2 cellular contexts compared by ENCODE assay signal in genomic region chr1:230113605-230114241, GRCh38.
TF ChIP-seq lines count a peak whose summit lies in the region.

No MANE protein-coding gene starts in this region.

TF ChIP-seq in GM23338, 12 proteins besides CTCF, POLR2A, EP300 and RAD21 (continued from another document):
- TF ChIP-seq REST (IDR thresholded peaks at IDR 0.05; ENCODE audit: unreplicated experiment) (no peak), ETS1 (IDR thresholded peaks at IDR 0.05) (no peak), ZNF462 (CRISPR knock-in tag; IDR thresholded peaks at IDR 0.05) (no peak), ZNF331 (CRISPR knock-in tag; IDR thresholded peaks at IDR 0.05; ENCODE audit: low read depth) (no peak)

TF ChIP-seq in WTC11, 78 proteins besides CTCF, POLR2A, EP300 and RAD21 (continued from another document):
- no peak for TF ChIP-seq ZNF425 (CRISPR knock-in tag; conservative IDR thresholded peaks at IDR 0.05)
- no peak for TF ChIP-seq NFE2L1 (CRISPR knock-in tag; IDR thresholded peaks at IDR 0.05)
- no peak for TF ChIP-seq ZBTB43 (CRISPR knock-in tag; IDR thresholded peaks at IDR 0.05)
- no peak for TF ChIP-seq EMX1 (CRISPR knock-in tag; IDR thresholded peaks at IDR 0.05)
- no peak for TF ChIP-seq ETV6 (CRISPR knock-in tag; IDR thresholded peaks at IDR 0.05)
- no peak for TF ChIP-seq ATF6 (CRISPR knock-in tag; IDR thresholded peaks at IDR 0.05)
- TF ChIP-seq TEAD1 (CRISPR knock-in tag; IDR thresholded peaks at IDR 0.05): no peak
- TF ChIP-seq ZNF671 (CRISPR knock-in tag; IDR thresholded peaks at IDR 0.05): no peak
- no peak for TF ChIP-seq TEAD4 (CRISPR knock-in tag; IDR thresholded peaks at IDR 0.05)
TF ChIP-seq in WTC11: peak in this region for 0.
